Comparison of ENCODE assay signal across 14 cellular contexts in genomic region chr1:53381790-53382401, GRCh38. TPM values are rescaled to one million over a fixed set of nuclear protein-coding genes. Genes with fewer than 3 reads are reported as not detected.
A peak's percentile ranks its signal among the peaks of the same experiment; 100 is the strongest.
DNase-seq lines count a peak whose midpoint lies in the region; FAIRE-seq and TF ChIP-seq lines count a peak whose summit lies in the region.
"Had no signal": no experiment of that assay in that cellular context is flagged by ENCODE, and none has a peak within 500 bp of the region (broad histone marks: within the 10 kb centered on the region; RNA-seq: fewer than 3 reads in every experiment).

No MANE protein-coding gene starts in this region.

- no peak for TF ChIP-seq EP300 in SK-N-SH (IDR thresholded peaks at IDR 0.05; ENCODE audit: borderline replicate concordance in 1 of 2, low read depth in 1 of 2, low read length in 1 of 2)

- no peak overlapping the region for H3K4me2 ChIP-seq in SK-N-SH

- H3K27ac ChIP-seq in HEK293 (ENCODE audit: extremely low read depth, low read depth, low read length) = no peak overlapping the region
- no peak overlapping the region for H3K27ac ChIP-seq in SK-N-SH (ENCODE audit: low read depth in 2 of 2, low read length in 1 of 2)
- H3K27ac ChIP-seq in vagina = no peak overlapping the region
- H3K27ac ChIP-seq: esophagus squamous epithelium, SJCRH30, VCaP had no signal

- in situ Hi-C loops in GM13977 (cut with MboI; ENCODE audit: low pct_unique_long_range_greater_than_20kb, low sequenced_read_pairs, unreplicated experiment) = no loop called here

- TF ChIP-seq POLR2A in vagina (IDR thresholded peaks at IDR 0.05) = no peak

- H3K9ac ChIP-seq in SK-N-SH = no peak overlapping the region

- H3K9me2 ChIP-seq in SK-N-SH = no peaks in the 10 kb centered on the region

- 34% methylated on average over 8 of the region's 8 CpGs for WGBS in SK-N-SH (ENCODE audit: low lambda C conversion rate)

- DNase-seq in SK-N-SH (no peak), fibroblast of peridontal ligament (ENCODE audit: extremely low read depth) (peak; percentile 20), urothelium cell line (ENCODE audit: low spot score) (peak; percentile 78), hippocampal formation (lab: John Stamatoyannopoulos, UW) (no peak), GM13977 (ENCODE audit: low spot score) (no peak), vagina (ENCODE audit: extremely low spot score in 2 of 2) (no peak)
- DNase-seq: COR-L47, esophagus squamous epithelium, naive B cell, NCI-H2029, SJCRH30 had no signal

- FAIRE-seq in urothelium cell line (lab: Jason Lieb, UNC) = no peak
- FAIRE-seq: islet of Langerhans had no signal

- H3K79me2 ChIP-seq in SK-N-SH (ENCODE audit: insufficient read depth) = no peaks in the 10 kb centered on the region

- POLR2A ChIA-PET in HEK293 (lab: Yijun Ruan, JAX) = no interaction called here
- POLR2A ChIA-PET in SK-N-SH (lab: Yijun Ruan, JAX) = no interaction called here

- no peak overlapping the region for H2AFZ ChIP-seq in SK-N-SH (ENCODE audit: low read depth)

- CTCF ChIA-PET in HEK293 (lab: Yijun Ruan, JAX) (interaction anchor here (0.7 to 1.0 kb wide), 3 partner anchors 11 to 118 kb away, joined by 3 to 5 read pairs (median 4); no protein-coding TSS in a partner anchor), SK-N-SH (lab: Yijun Ruan, JAX) (interaction anchor here (0.9 to 1.9 kb wide), 3 partner anchors 11 to 104 kb away, joined by 3 to 11 read pairs (median 6); no protein-coding TSS in a partner anchor)

- H3K27me3 ChIP-seq in SK-N-SH (ENCODE audit: insufficient read depth) (no peaks in the 10 kb centered on the region), vagina (no peaks in the 10 kb centered on the region)
- H3K27me3 ChIP-seq: SJCRH30 had no signal

- H3K36me3 ChIP-seq in HEK293 (ENCODE audit: control insufficient read depth in 2 of 2, insufficient read depth in 1 of 2, low read length in 2 of 2) (no peaks in the 10 kb centered on the region), SK-N-SH (replicated peaks in 1 of 2; ENCODE audit: control insufficient read depth in 1 of 2, insufficient read depth in 2 of 2, low read length in 1 of 2) (no peaks in the 10 kb centered on the region), vagina (no peaks in the 10 kb centered on the region)
- H3K36me3 ChIP-seq: esophagus squamous epithelium, SJCRH30 had no signal

- intact Hi-C loops in vagina (cut with DNase I) = no loop called here

- H4K20me1 ChIP-seq in SK-N-SH (ENCODE audit: insufficient read depth) = no peaks in the 10 kb centered on the region

- no peaks in the 10 kb centered on the region for H3K4me1 ChIP-seq in HEK293 (ENCODE audit: control insufficient read depth, insufficient read depth, low read length)
- H3K4me1 ChIP-seq in SK-N-SH (ENCODE audit: control insufficient read depth in 1 of 2, insufficient read depth in 2 of 2, low read depth in 1 of 2, low read length in 1 of 2) = peaks cover 2 to 5% of the 10 kb centered on the region in 2 experiments; a peak in 2 of 4 replicates
- H3K4me1 ChIP-seq in vagina = no peaks in the 10 kb centered on the region
- H3K4me1 ChIP-seq: esophagus squamous epithelium had no signal

- TF ChIP-seq CTCF in HEK293 (tag by site-specific recombination; IDR thresholded peaks at IDR 0.05) (no peak), SK-N-SH (IDR thresholded peaks at IDR 0.05) (no peak), GM13977 (IDR thresholded peaks at IDR 0.05; ENCODE audit: extremely low read depth, insufficient read depth, missing control alignments) (no peak), vagina (IDR thresholded peaks at IDR 0.05) (no peak)

- H3F3A ChIP-seq in SK-N-SH (replicated peaks; ENCODE audit: insufficient read depth) = no peaks in the 10 kb centered on the region

- TF ChIP-seq RAD21 in SK-N-SH (IDR thresholded peaks at IDR 0.05; ENCODE audit: low read length) = no peak

- no peak overlapping the region for H3K4me3 ChIP-seq in HEK293 (ENCODE audit: low read depth, low read length)
- H3K4me3 ChIP-seq in SK-N-SH (ENCODE audit: low read depth in 2 of 2, low read length in 1 of 2) = no peak overlapping the region
- no peak overlapping the region for H3K4me3 ChIP-seq in vagina
- H3K4me3 ChIP-seq: esophagus squamous epithelium, SJCRH30 had no signal

- H3K9me3 ChIP-seq in HEK293 (ENCODE audit: control insufficient read depth, insufficient read depth, low read depth, low read length) (no peaks in the 10 kb centered on the region), SK-N-SH (no peaks in the 10 kb centered on the region), vagina (no peaks in the 10 kb centered on the region)
- H3K9me3 ChIP-seq: esophagus squamous epithelium had no signal

TF ChIP-seq in HEK293, 187 proteins besides CTCF, POLR2A, EP300 and RAD21 (continues in another document):
- TF ChIP-seq, protein P1, sequence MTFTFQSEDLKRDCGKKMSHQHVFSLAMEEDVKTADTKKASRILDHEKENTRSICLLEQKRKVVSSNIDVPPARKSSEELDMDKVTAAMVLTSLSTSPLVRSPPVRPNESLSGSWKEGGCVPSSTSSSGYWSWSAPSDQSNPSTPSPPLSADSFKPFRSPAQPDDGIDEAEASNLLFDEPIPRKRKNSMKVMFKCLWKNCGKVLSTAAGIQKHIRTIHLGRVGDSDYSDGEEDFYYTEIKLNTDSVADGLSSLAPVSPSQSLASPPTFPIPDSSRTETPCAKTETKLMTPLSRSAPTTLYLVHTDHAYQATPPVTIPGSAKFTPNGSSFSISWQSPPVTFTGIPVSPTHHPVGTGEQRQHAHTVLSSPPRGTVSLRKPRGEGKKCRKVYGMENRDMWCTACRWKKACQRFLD (tag by site-specific recombination; IDR thresholded peaks at IDR 0.05) = no peak
- TF ChIP-seq SCRT2 (tag by site-specific recombination; IDR thresholded peaks at IDR 0.05) (no peak), OVOL3 (tag by site-specific recombination; IDR thresholded peaks at IDR 0.05) (no peak)
- TF ChIP-seq, protein P2, sequence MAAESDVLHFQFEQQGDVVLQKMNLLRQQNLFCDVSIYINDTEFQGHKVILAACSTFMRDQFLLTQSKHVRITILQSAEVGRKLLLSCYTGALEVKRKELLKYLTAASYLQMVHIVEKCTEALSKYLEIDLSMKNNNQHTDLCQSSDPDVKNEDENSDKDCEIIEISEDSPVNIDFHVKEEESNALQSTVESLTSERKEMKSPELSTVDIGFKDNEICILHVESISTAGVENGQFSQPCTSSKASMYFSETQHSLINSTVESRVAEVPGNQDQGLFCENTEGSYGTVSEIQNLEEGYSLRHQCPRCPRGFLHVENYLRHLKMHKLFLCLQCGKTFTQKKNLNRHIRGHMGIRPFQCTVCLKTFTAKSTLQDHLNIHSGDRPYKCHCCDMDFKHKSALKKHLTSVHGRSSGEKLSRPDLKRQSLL (tag by site-specific recombination; IDR thresholded peaks at IDR 0.05) = no peak

TF ChIP-seq in SK-N-SH, 30 proteins besides CTCF, POLR2A, EP300 and RAD21:
- TF ChIP-seq MXI1 (IDR thresholded peaks at IDR 0.05; ENCODE audit: low read depth, low read length) = no peak
- TF ChIP-seq JUND (IDR thresholded peaks at IDR 0.05) = peak; percentile 65; the same call in 1 of the 2 replicates
- peak; percentile 77 for TF ChIP-seq FOSL2 (IDR thresholded peaks at IDR 0.05; ENCODE audit: borderline replicate concordance, low read depth)

RNA-seq across cellular contexts. Expression of gene LRP8, which starts 54.0 kb away (rescaled TPM):
- polyA plus RNA-seq in SK-N-SH (2012; rRNA removed) = 19.9 and 24.9 TPM in 2 replicates
- 9.2 and 17.3 TPM in 2 replicates for polyA plus RNA-seq in SK-N-SH (2012; cell fraction: cytosol; rRNA removed)
- 55.4 and 62.4 TPM in 2 replicates for polyA plus RNA-seq in SK-N-SH (2012; cell fraction: nucleus; rRNA removed)
- total RNA-seq in vagina = 21.1 TPM

Comparison
In these comparisons a context has a peak if more than half of its experiments do, and no peak if none do; other contexts are left out.
1. DNase-seq: peak in fibroblast of peridontal ligament (single experiment) and urothelium cell line (single experiment); none in SK-N-SH (single experiment), hippocampal formation (0 of 2), GM13977 (single experiment) and vagina (0 of 2).